In genomic region chr5:160844177-160844576, GRCh38 we compare ENCODE assay signal across 9 cellular contexts.
"Had no signal": no experiment of that assay in that cellular context is flagged by ENCODE, and none has a peak within 500 bp of the region (broad histone marks: within the 10 kb centered on the region; RNA-seq: fewer than 3 reads in every experiment).

No MANE protein-coding gene starts in this region.

- ATAC-seq: GM23338, HepG2, K562 had no signal

- FAIRE-seq: H1, H54, HepG2, K562 had no signal

- DNase-seq: H9, HCEC 1CT, IMR-90, KG1 had no signal

- H3K4me3 ChIP-seq: GM23338, K562 had no signal
